ENCODE assay signal across 2 cellular contexts in the genomic region with DNA sequence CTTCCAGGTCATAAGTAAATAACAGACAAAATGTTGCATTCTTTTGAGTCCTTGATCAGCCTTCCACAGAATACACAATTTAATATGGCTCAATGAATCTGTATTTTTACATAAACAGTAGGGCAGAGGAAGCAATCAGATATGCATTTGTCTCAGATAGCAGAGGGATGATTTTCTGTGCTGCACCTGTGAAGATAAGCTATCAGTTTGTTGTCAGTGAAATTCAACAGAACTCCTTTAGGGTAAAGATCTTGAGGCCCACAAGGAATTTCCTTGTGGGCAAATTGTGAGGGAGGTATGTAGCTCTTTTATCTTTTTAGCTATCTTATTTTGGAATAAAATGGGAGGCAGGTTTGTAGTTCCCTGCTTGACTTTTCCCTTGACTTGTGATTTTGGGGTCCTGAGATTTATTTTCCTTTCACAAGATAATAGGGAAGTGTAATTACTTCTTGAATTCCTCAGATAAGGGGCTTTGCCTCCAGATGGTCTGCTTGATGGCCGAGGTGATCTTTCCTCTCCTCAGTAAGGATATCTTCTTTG.
TF ChIP-seq lines count a peak whose summit lies in the region.

No MANE protein-coding gene starts in this region.

TF ChIP-seq in GM23338, 12 proteins besides CTCF, POLR2A, EP300 and RAD21 (continued from another document):
- TF ChIP-seq, protein P1, sequence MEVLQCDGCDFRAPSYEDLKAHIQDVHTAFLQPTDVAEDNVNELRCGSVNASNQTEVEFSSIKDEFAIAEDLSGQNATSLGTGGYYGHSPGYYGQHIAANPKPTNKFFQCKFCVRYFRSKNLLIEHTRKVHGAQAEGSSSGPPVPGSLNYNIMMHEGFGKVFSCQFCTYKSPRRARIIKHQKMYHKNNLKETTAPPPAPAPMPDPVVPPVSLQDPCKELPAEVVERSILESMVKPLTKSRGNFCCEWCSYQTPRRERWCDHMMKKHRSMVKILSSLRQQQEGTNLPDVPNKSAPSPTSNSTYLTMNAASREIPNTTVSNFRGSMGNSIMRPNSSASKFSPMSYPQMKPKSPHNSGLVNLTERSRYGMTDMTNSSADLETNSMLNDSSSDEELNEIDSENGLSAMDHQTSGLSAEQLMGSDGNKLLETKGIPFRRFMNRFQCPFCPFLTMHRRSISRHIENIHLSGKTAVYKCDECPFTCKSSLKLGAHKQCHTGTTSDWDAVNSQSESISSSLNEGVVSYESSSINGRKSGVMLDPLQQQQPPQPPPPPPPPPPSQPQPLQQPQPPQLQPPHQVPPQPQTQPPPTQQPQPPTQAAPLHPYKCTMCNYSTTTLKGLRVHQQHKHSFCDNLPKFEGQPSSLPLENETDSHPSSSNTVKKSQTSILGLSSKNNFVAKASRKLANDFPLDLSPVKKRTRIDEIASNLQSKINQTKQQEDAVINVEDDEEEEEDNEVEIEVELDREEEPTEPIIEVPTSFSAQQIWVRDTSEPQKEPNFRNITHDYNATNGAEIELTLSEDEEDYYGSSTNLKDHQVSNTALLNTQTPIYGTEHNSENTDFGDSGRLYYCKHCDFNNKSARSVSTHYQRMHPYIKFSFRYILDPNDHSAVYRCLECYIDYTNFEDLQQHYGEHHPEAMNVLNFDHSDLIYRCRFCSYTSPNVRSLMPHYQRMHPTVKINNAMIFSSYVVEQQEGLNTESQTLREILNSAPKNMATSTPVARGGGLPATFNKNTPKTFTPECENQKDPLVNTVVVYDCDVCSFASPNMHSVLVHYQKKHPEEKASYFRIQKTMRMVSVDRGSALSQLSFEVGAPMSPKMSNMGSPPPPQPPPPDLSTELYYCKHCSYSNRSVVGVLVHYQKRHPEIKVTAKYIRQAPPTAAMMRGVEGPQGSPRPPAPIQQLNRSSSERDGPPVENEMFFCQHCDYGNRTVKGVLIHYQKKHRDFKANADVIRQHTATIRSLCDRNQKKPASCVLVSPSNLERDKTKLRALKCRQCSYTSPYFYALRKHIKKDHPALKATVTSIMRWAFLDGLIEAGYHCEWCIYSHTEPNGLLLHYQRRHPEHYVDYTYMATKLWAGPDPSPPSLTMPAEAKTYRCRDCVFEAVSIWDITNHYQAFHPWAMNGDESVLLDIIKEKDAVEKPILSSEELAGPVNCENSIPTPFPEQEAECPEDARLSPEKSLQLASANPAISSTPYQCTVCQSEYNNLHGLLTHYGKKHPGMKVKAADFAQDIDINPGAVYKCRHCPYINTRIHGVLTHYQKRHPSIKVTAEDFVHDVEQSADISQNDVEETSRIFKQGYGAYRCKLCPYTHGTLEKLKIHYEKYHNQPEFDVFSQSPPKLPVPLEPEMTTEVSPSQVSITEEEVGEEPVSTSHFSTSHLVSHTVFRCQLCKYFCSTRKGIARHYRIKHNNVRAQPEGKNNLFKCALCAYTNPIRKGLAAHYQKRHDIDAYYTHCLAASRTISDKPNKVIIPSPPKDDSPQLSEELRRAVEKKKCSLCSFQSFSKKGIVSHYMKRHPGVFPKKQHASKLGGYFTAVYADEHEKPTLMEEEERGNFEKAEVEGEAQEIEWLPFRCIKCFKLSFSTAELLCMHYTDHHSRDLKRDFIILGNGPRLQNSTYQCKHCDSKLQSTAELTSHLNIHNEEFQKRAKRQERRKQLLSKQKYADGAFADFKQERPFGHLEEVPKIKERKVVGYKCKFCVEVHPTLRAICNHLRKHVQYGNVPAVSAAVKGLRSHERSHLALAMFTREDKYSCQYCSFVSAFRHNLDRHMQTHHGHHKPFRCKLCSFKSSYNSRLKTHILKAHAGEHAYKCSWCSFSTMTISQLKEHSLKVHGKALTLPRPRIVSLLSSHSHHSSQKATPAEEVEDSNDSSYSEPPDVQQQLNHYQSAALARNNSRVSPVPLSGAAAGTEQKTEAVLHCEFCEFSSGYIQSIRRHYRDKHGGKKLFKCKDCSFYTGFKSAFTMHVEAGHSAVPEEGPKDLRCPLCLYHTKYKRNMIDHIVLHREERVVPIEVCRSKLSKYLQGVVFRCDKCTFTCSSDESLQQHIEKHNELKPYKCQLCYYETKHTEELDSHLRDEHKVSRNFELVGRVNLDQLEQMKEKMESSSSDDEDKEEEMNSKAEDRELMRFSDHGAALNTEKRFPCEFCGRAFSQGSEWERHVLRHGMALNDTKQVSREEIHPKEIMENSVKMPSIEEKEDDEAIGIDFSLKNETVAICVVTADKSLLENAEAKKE (CRISPR knock-in tag; IDR thresholded peaks at IDR 0.05) = 0 out of 2 replicates have a peak, but pooled peaks have one; percentile 0

TF ChIP-seq in WTC11, 78 proteins besides CTCF, POLR2A, EP300 and RAD21 (continued from another document):
- TF ChIP-seq, protein P2, sequence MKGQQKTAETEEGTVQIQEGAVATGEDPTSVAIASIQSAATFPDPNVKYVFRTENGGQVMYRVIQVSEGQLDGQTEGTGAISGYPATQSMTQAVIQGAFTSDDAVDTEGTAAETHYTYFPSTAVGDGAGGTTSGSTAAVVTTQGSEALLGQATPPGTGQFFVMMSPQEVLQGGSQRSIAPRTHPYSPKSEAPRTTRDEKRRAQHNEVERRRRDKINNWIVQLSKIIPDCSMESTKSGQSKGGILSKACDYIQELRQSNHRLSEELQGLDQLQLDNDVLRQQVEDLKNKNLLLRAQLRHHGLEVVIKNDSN (CRISPR knock-in tag; IDR thresholded peaks at IDR 0.05) = no peak
- TF ChIP-seq SOX15 (CRISPR knock-in tag; IDR thresholded peaks at IDR 0.05) (no peak), HMGA2 (CRISPR knock-in tag; IDR thresholded peaks at IDR 0.05) (no peak), ZNF396 (CRISPR knock-in tag; IDR thresholded peaks at IDR 0.05; ENCODE audit: borderline replicate concordance) (no peak), KAT7 (CRISPR knock-in tag; IDR thresholded peaks at IDR 0.05; ENCODE audit: borderline replicate concordance) (no peak)
- TF ChIP-seq, protein P3, sequence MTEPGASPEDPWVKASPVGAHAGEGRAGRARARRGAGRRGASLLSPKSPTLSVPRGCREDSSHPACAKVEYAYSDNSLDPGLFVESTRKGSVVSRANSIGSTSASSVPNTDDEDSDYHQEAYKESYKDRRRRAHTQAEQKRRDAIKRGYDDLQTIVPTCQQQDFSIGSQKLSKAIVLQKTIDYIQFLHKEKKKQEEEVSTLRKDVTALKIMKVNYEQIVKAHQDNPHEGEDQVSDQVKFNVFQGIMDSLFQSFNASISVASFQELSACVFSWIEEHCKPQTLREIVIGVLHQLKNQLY (CRISPR knock-in tag; IDR thresholded peaks at IDR 0.05) = no peak
- TF ChIP-seq, protein P4, sequence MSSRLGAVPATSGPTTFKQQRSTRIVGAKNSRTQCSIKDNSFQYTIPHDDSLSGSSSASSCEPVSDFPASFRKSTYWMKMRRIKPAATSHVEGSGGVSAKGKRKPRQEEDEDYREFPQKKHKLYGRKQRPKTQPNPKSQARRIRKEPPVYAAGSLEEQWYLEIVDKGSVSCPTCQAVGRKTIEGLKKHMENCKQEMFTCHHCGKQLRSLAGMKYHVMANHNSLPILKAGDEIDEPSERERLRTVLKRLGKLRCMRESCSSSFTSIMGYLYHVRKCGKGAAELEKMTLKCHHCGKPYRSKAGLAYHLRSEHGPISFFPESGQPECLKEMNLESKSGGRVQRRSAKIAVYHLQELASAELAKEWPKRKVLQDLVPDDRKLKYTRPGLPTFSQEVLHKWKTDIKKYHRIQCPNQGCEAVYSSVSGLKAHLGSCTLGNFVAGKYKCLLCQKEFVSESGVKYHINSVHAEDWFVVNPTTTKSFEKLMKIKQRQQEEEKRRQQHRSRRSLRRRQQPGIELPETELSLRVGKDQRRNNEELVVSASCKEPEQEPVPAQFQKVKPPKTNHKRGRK (CRISPR knock-in tag; IDR thresholded peaks at IDR 0.05; ENCODE audit: borderline replicate concordance) = no peak
- TF ChIP-seq, protein P5, sequence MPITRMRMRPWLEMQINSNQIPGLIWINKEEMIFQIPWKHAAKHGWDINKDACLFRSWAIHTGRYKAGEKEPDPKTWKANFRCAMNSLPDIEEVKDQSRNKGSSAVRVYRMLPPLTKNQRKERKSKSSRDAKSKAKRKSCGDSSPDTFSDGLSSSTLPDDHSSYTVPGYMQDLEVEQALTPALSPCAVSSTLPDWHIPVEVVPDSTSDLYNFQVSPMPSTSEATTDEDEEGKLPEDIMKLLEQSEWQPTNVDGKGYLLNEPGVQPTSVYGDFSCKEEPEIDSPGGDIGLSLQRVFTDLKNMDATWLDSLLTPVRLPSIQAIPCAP (CRISPR knock-in tag; IDR thresholded peaks at IDR 0.05) = no peak
